1 cellular context compared by ENCODE assay signal in genomic region chr1:88729297-88729696, GRCh38.
TF ChIP-seq lines count a peak whose summit lies in the region.

No MANE protein-coding gene starts in this region.

TF ChIP-seq in H1, 55 proteins besides CTCF, POLR2A, EP300 and RAD21:
- TF ChIP-seq MAX (IDR thresholded peaks at IDR 0.05) (peak; percentile 55; the same call in 1 of the 2 replicates), E2F6 (IDR thresholded peaks at IDR 0.05) (0 out of 2 replicates have a peak, but pooled peaks have one; percentile 35), CHD7 (IDR thresholded peaks at IDR 0.05; ENCODE audit: insufficient replicate concordance, low read length) (no peak)
